1 cellular context compared by ENCODE assay signal in the genomic region with DNA sequence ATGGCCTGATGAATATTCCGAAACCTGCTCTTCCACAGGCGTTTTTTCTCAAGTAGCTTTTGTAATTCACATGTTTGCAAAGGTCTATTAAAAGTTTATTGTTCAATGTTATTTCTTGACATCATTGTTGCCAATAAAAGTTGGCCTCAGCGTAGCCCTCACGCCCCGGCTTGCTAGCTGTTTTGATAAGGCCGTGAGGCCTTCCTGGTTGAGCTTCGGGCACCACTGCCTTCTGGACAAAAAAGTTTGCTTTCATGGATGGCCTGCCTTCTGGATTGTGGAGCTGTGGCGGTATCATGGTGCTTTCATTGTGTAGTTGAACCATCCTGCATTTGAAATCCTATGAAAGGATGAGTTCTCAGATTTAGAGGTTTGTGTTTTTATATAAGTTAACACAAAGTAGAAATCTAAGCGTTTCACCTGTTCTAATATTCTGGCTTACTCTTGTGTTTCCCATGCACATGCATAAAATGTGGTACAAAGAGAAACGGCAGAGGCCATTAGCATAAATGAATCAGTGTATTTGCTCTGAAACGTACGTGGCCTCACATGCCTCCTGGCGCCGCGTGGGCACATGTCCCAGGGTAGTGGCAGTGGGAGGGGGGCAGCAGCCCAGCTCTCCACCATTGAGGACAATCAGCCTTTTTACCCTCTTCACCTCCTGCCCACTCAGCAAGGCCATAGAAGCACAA.
TF ChIP-seq lines count a peak whose summit lies in the region.

No MANE protein-coding gene starts in this region.

TF ChIP-seq in GM23338, 12 proteins besides CTCF, POLR2A, EP300 and RAD21 (continued from another document):
- TF ChIP-seq, protein P1, sequence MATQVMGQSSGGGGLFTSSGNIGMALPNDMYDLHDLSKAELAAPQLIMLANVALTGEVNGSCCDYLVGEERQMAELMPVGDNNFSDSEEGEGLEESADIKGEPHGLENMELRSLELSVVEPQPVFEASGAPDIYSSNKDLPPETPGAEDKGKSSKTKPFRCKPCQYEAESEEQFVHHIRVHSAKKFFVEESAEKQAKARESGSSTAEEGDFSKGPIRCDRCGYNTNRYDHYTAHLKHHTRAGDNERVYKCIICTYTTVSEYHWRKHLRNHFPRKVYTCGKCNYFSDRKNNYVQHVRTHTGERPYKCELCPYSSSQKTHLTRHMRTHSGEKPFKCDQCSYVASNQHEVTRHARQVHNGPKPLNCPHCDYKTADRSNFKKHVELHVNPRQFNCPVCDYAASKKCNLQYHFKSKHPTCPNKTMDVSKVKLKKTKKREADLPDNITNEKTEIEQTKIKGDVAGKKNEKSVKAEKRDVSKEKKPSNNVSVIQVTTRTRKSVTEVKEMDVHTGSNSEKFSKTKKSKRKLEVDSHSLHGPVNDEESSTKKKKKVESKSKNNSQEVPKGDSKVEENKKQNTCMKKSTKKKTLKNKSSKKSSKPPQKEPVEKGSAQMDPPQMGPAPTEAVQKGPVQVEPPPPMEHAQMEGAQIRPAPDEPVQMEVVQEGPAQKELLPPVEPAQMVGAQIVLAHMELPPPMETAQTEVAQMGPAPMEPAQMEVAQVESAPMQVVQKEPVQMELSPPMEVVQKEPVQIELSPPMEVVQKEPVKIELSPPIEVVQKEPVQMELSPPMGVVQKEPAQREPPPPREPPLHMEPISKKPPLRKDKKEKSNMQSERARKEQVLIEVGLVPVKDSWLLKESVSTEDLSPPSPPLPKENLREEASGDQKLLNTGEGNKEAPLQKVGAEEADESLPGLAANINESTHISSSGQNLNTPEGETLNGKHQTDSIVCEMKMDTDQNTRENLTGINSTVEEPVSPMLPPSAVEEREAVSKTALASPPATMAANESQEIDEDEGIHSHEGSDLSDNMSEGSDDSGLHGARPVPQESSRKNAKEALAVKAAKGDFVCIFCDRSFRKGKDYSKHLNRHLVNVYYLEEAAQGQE (IDR thresholded peaks at IDR 0.05; ENCODE audit: unreplicated experiment) = no peak
- TF ChIP-seq EZH2 (IDR thresholded peaks at IDR 0.05; ENCODE audit: low read depth, unreplicated experiment) (no peak), ZNF331 (CRISPR knock-in tag; IDR thresholded peaks at IDR 0.05; ENCODE audit: low read depth) (no peak), STAT1 (IDR thresholded peaks at IDR 0.05; ENCODE audit: unreplicated experiment) (no peak), JUNB (IDR thresholded peaks at IDR 0.05; ENCODE audit: unreplicated experiment) (no peak)
